26 cellular contexts compared by ENCODE assay signal in the genomic region with DNA sequence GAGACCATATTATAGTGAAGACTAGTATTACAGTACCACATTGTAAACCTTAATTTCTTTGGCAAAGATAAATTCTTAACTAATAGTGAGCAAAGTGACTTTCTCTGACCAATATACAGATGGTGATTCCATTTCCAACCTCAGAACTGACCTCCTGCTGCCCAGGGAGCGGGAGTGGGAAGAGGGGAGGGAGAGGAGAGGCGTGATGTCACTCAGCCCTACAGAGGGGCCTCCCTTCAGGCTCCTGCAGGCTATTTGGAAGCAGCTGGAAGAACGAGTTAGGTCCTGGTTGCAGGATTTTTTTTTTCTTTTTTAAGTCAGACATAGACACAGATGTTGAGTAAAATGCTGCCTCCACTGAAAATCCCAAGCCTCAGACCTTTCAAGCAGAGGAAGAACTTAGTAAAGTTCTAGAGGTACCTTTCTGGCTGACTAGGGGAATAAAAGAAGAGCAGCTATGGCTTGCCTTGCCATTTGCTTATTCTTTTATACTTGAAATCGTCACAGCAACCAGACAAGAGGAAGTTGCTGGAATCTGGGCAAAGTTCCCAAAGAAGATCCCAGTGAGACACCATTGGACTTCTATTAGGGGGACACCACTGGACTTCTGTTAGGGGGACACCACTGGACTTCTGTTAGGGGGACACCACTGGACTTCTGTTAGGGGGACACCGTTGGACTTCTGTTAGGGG. TPM values are rescaled to one million over a fixed set of nuclear protein-coding genes. Genes with fewer than 3 reads are reported as not detected.
A peak's percentile ranks its signal among the peaks of the same experiment; 100 is the strongest.
DNase-seq lines count a peak whose midpoint lies in the region; ATAC-seq and TF ChIP-seq lines count a peak whose summit lies in the region.
"Had no signal": no experiment of that assay in that cellular context is flagged by ENCODE, and none has a peak within 500 bp of the region (broad histone marks: within the 10 kb centered on the region; RNA-seq: fewer than 3 reads in every experiment).

No MANE protein-coding gene starts in this region.

- peaks cover 5% of the 10 kb centered on the region for H3K4me1 Mint-ChIP-seq in osteocyte (ENCODE audit: unreplicated experiment)

- H3K36me3 Mint-ChIP-seq in osteocyte (ENCODE audit: unreplicated experiment): no peaks in the 10 kb centered on the region
- H3K36me3 Mint-ChIP-seq: type B pancreatic cell had no signal

- DNase-seq in CD1c-positive myeloid dendritic cell (ENCODE audit: extremely low spot score): peak; percentile 12
- peak; percentile 34 for DNase-seq in M059J (ENCODE audit: low read depth)
- DNase-seq in fibroblast of pulmonary artery (ENCODE audit: low read depth): peak; percentile 11
- DNase-seq in osteocyte (ENCODE audit: extremely low spot score, unreplicated experiment): no peak
- DNase-seq in AG20443 (ENCODE audit: low spot score): no peak
- DNase-seq in activated CD8-positive, alpha-beta memory T cell treated with anti-CD3 and anti-CD28 coated beads, Interleukin-2, amount 50 U/mL, for 48 hours: no peak
- DNase-seq: activated CD4-positive, alpha-beta T cell treated with anti-CD3 and anti-CD28 coated beads for 4 hours; activated gamma-delta T cell treated with Interleukin-2 at 50 U/mL for 16 hours; AML-193; amniotic stem cell; Caco-2; GDM1; NCI-H2107; NCI-H526 treated with DMSO at 0.1 percent for 48 hours; PC-9; SJCRH30; stimulated activated naive CD4-positive, alpha-beta T cell treated with Interleukin-2 at 50 U/mL for 16 hours; T1000 had no signal

- peak overlapping the region; percentile 38 for H3K27ac Mint-ChIP-seq in osteocyte (ENCODE audit: unreplicated experiment)
- H3K27ac Mint-ChIP-seq: type B pancreatic cell had no signal

- no peak overlapping the region for H3K4me3 Mint-ChIP-seq in osteocyte (ENCODE audit: unreplicated experiment)
- H3K4me3 Mint-ChIP-seq: type B pancreatic cell had no signal

- TF ChIP-seq CTCF in fibroblast of pulmonary artery (IDR thresholded peaks at IDR 0.05; ENCODE audit: low read length, missing control alignments) (no peak), osteocyte (IDR thresholded peaks at IDR 0.05) (no peak)

- H3K27me3 Mint-ChIP-seq in osteocyte (ENCODE audit: unreplicated experiment): no peaks in the 10 kb centered on the region
- H3K27me3 Mint-ChIP-seq: type B pancreatic cell had no signal

- H3K9me3 Mint-ChIP-seq in osteocyte (ENCODE audit: unreplicated experiment): no peaks in the 10 kb centered on the region
- H3K9me3 Mint-ChIP-seq: type B pancreatic cell had no signal

- H3K4me3 ChIP-seq in fibroblast of pulmonary artery (replicated peaks; ENCODE audit: low read depth, low read length): no peak overlapping the region
- H3K4me3 ChIP-seq: GM12878, PC-9, right atrium auricular region, SJCRH30 had no signal

- ATAC-seq in HG02610 (IDR thresholded peaks at IDR 0.05; ENCODE audit: unreplicated experiment): no peak
- no peak for ATAC-seq in HG02852 (IDR thresholded peaks at IDR 0.05; ENCODE audit: unreplicated experiment)
- ATAC-seq: GM12878 had no signal

RNA-seq across cellular contexts. Expression of gene EXO1, which starts 54.5 kb away (rescaled TPM):
- total RNA-seq in M059J (2014; rRNA removed; shearing (Covaris generic)): 25.0 and 36.8 TPM in 2 replicates
- total RNA-seq in osteocyte: 3.4 and 3.9 TPM in 2 replicates

RNA-seq across cellular contexts. Expression of gene BECN2, which starts 55.0 kb away (rescaled TPM):
- not detected in 2 replicates for total RNA-seq in M059J (2014; rRNA removed; shearing (Covaris generic))
- total RNA-seq in osteocyte: not detected in 2 replicates
- total RNA-seq: Caco-2, chondrocyte, fibroblast of villous mesenchyme, GM12878, LHCN-M2, right atrium auricular region, SJCRH30 had no signal

Comparison
In these comparisons a context has a peak if more than half of its experiments do, and no peak if none do; other contexts are left out.
1. DNase-seq: peak in CD1c-positive myeloid dendritic cell (single experiment), M059J (single experiment) and fibroblast of pulmonary artery (single experiment); none in osteocyte (single experiment), AG20443 (single experiment) and activated CD8-positive, alpha-beta memory T cell treated with anti-CD3 and anti-CD28 coated beads, Interleukin-2, amount 50 U/mL, for 48 hours (single experiment).